In genomic region chr5:110751902-110752762, GRCh38 we compare ENCODE assay signal across 1 cellular context.
TF ChIP-seq lines count a peak whose summit lies in the region.

No MANE protein-coding gene starts in this region.

TF ChIP-seq in HepG2, 621 proteins besides CTCF, POLR2A, EP300 and RAD21:
- TF ChIP-seq CEBPB (IDR thresholded peaks at IDR 0.05; ENCODE audit: borderline replicate concordance, low read depth, low read length) (peak; percentile 77), ZSCAN22 (CRISPR knock-in tag; IDR thresholded peaks at IDR 0.05) (no peak)
TF ChIP-seq in HepG2: peak in this region for 1.
